Comparison of ENCODE assay signal across 10 cellular contexts in genomic region chrX:153688534-153688899, GRCh38. TPM values are rescaled to one million over a fixed set of nuclear protein-coding genes. Genes with fewer than 3 reads are reported as not detected.
A peak's percentile ranks its signal among the peaks of the same experiment; 100 is the strongest.
DNase-seq lines count a peak whose midpoint lies in the region; ATAC-seq, FAIRE-seq and TF ChIP-seq lines count a peak whose summit lies in the region.
"Had no signal": no experiment of that assay in that cellular context is flagged by ENCODE, and none has a peak within 500 bp of the region (broad histone marks: within the 10 kb centered on the region; RNA-seq: fewer than 3 reads in every experiment).

No MANE protein-coding gene starts in this region.

- H3K9me3 ChIP-seq in K562 (replicated peaks; ENCODE audit: control insufficient read depth, insufficient read depth, low read depth, low read length) (peaks cover 1% of the 10 kb centered on the region; the same call in 1 of the 2 replicates), neuronal stem cell (replicated peaks in 1 of 2; ENCODE audit: control insufficient read depth in 2 of 2, insufficient read depth in 1 of 2, low read depth in 1 of 2, low read length in 2 of 2) (peaks cover 0 to 2% of the 10 kb centered on the region in 2 donors)

- BruUV-seq in K562 (replicated peaks; lab: Mats Ljungman, UMichigan) = no TSS peak

- no peak for TF ChIP-seq POLR2A in K562 (conservative IDR thresholded peaks at IDR 0.05)

- intact Hi-C loops in K562 (cut with micrococcal nuclease) = no loop called here

- 0% methylated on average over 1 of the region's 52 CpGs for WGBS in K562 (ENCODE audit: insufficient coverage, low coverage, missing lambda C conversion rate)
- WGBS in neuronal stem cell (ENCODE audit: extremely low coverage in 2 of 2, insufficient read length in 2 of 2, insufficient replicate concordance in 1 of 2), 2 donors = no CpG with 5 or more reads among the region's 52 CpGs

- H3K27me3 ChIP-seq in K562 (ENCODE audit: control insufficient read depth in 2 of 2, insufficient read depth in 2 of 2, low read length in 2 of 2) (no peaks in the 10 kb centered on the region), neuronal stem cell (ENCODE audit: control insufficient read depth in 3 of 3, insufficient read depth in 3 of 3, low read depth in 1 of 3, low read length in 3 of 3) (no peaks in the 10 kb centered on the region)

- no peak overlapping the region for H4K8ac ChIP-seq in neuronal stem cell (ENCODE audit: low read depth, low read length)

- H3K36me3 ChIP-seq in K562 (ENCODE audit: control insufficient read depth, insufficient read depth, low read length) (peaks cover 37% of the 10 kb centered on the region; the same call in 1 of the 3 replicates), neuronal stem cell (replicated peaks in 1 of 2; ENCODE audit: control insufficient read depth in 2 of 2, insufficient read depth in 2 of 2, low read length in 2 of 2) (peaks cover 10 to 37% of the 10 kb centered on the region in 2 donors)

- peaks cover 16% of the 10 kb centered on the region for H3K79me1 ChIP-seq in neuronal stem cell (ENCODE audit: low read depth, low read length)

- no peak overlapping the region for H2BK12ac ChIP-seq in neuronal stem cell (ENCODE audit: low read length)

- FAIRE-seq in K562 (lab: Jason Lieb, UNC) = no peak

- H2AFZ ChIP-seq in K562 (ENCODE audit: low read depth, low read length) = no peak overlapping the region
- H2AFZ ChIP-seq in neuronal stem cell (ENCODE audit: low read length) = no peak overlapping the region

- no peak overlapping the region for H3K14ac ChIP-seq in neuronal stem cell (ENCODE audit: low read length)

- H2BK15ac ChIP-seq in neuronal stem cell (ENCODE audit: low read length) = no peak overlapping the region

- DNase-seq in K562 (ENCODE audit: extremely low read depth in 1 of 4, low spot score in 3 of 4) = peak in 1 of 4 experiments; percentile 19
- no peak for DNase-seq in neuronal stem cell (ENCODE audit: low spot score)
- DNase-seq in activated naive CD4-positive, alpha-beta T cell (lab: John Stamatoyannopoulos, UW) = no peak
- no peak for DNase-seq in DMS153 treated with DMSO at 0.1 percent for 48 hours (lab: John Stamatoyannopoulos, UW; ENCODE audit: unreplicated experiment)
- DNase-seq: activated gamma-delta T cell; NCI-H345; stimulated activated CD4-positive, alpha-beta T cell treated with anti-CD3 and anti-CD28 coated beads, Interleukin-1b, Interleukin-23, amount 100 ng/mL, for 48 hours; T-helper 9 cell had no signal

- no peak overlapping the region for H4K91ac ChIP-seq in neuronal stem cell (ENCODE audit: low read depth, low read length, poor library complexity)

- H3K4me3 ChIP-seq in K562 = peak overlapping the region; percentile 51
- H3K4me3 ChIP-seq in neuronal stem cell (ENCODE audit: low read length in 2 of 2) = peak overlapping the region; percentile 62 to 96

- peaks cover 37% of the 10 kb centered on the region for H3K79me2 ChIP-seq in K562 (ENCODE audit: control insufficient read depth, insufficient read depth, low read length)

- TF ChIP-seq CTCF in C4-2B (conservative IDR thresholded peaks at IDR 0.05) (no peak), K562 (IDR thresholded peaks at IDR 0.05 in 2 of 3, conservative IDR thresholded peaks at IDR 0.05 in 1 of 3; ENCODE audit: insufficient read depth in 2 of 3, low read depth in 1 of 3, low read length in 3 of 3) (no peak)

- in situ Hi-C loops in K562 (cut with MboI) = no loop called here

- peaks cover 13% of the 10 kb centered on the region for H4K20me1 ChIP-seq in K562 (replicated peaks; ENCODE audit: control insufficient read depth, insufficient read depth, low read length)

- H3K4ac ChIP-seq in neuronal stem cell (ENCODE audit: low read length) = no peak overlapping the region

- H3K4me2 ChIP-seq in K562 (ENCODE audit: insufficient read depth, low read length) (peak overlapping the region; percentile 32; the same call in 1 of the 2 replicates), neuronal stem cell (ENCODE audit: insufficient read depth, low read length, poor library complexity, severe bottlenecking) (peak overlapping the region; percentile 25)

- H2AK5ac ChIP-seq in neuronal stem cell (ENCODE audit: low read depth, low read length) = no peak overlapping the region

- no peak overlapping the region for H2BK120ac ChIP-seq in neuronal stem cell (ENCODE audit: low read depth, low read length)

- peak overlapping the region; percentile 78 for H3K27ac ChIP-seq in C4-2B
- peak overlapping the region; percentile 66 for H3K27ac ChIP-seq in K562 (ENCODE audit: extremely low read depth, low read depth, low read length)
- H3K27ac ChIP-seq in neuronal stem cell (replicated peaks; ENCODE audit: low read length) = no peak overlapping the region

- H3K23ac ChIP-seq in neuronal stem cell (ENCODE audit: low read depth, low read length, poor library complexity) = no peak overlapping the region

- CTCF ChIA-PET in K562 (lab: Yijun Ruan, JAX; ENCODE audit: low intra/inter-chr PET ratio) = no interaction called here

- TF ChIP-seq EP300 in K562 (IDR thresholded peaks at IDR 0.05; ENCODE audit: low read length) = no peak

- no peak overlapping the region for H2BK5ac ChIP-seq in neuronal stem cell (ENCODE audit: low read length)

- peak overlapping the region; percentile 57 for H3K18ac ChIP-seq in neuronal stem cell (ENCODE audit: low read length)

- no peak for ATAC-seq in K562
- no peak for ATAC-seq in HG03442 (IDR thresholded peaks at IDR 0.05; ENCODE audit: unreplicated experiment)

- peaks cover 16 to 74% of the 10 kb centered on the region in 2 experiments; a peak in 4 of 5 replicates for H3K4me1 ChIP-seq in K562 (replicated peaks in 1 of 2; ENCODE audit: control insufficient read depth in 2 of 2, insufficient read depth in 2 of 2, low read length in 2 of 2)
- H3K4me1 ChIP-seq in neuronal stem cell (ENCODE audit: control insufficient read depth in 2 of 2, insufficient read depth in 1 of 2, low read depth in 1 of 2, low read length in 2 of 2) = peaks cover 16 to 23% of the 10 kb centered on the region in 2 donors

- TF ChIP-seq RAD21 in K562 (CRISPR knock-in tag; conservative IDR thresholded peaks at IDR 0.05 in 1 of 2, IDR thresholded peaks at IDR 0.05 in 1 of 2) = no peak

- peaks cover 4% of the 10 kb centered on the region for H3K9me1 ChIP-seq in K562 (ENCODE audit: control insufficient read depth, insufficient read depth, low read length)

- H3K9ac ChIP-seq in K562 (ENCODE audit: insufficient read depth in 1 of 2, low read depth in 2 of 2, low read length in 2 of 2) (peak overlapping the region; percentile 72 to 98; a peak in 3 of 4 replicates), neuronal stem cell (ENCODE audit: low read depth, low read length, poor library complexity) (peak overlapping the region; percentile 88)

- POLR2A ChIA-PET in K562 (lab: Yijun Ruan, JAX) = no interaction called here

RNA-seq across cellular contexts. Expression of gene SLC6A8, which starts 0.8 kb away (rescaled TPM):
- total RNA-seq in K562 (2011; cell fraction: chromatin; rRNA removed; ENCODE audit: low replicate concordance) = 456 and 1,096 TPM in 2 replicates
- total RNA-seq in K562 (2011; cell fraction: nucleolus; rRNA removed) = 646 and 663 TPM in 2 replicates
- total RNA-seq in K562 (2011; cell fraction: nucleoplasm; rRNA removed) = 500 and 510 TPM in 2 replicates
- total RNA-seq in K562 (2014; rRNA removed) = 29.6 and 45.6 TPM in 2 replicates
- 24.7 and 34.3 TPM in 2 replicates for total RNA-seq in K562 (2014; rRNA removed; fragmentation: Illumina TruSeq; extraction: Trizol)
- 30.3 and 31.0 TPM in 2 replicates for total RNA-seq in K562 (2015; rRNA removed; fragmentation: Illumina TruSeq; extraction: Trizol)
- total RNA-seq in K562 (2021) = 122 and 144 TPM in 2 replicates
- 139 and 294 TPM in 2 replicates for polyA plus RNA-seq in K562 (2011; rRNA removed)
- 237 and 320 TPM in 2 replicates for polyA plus RNA-seq in K562 (2011; cell fraction: cytosol; rRNA removed)
- polyA plus RNA-seq in K562 (2011; cell fraction: nucleus; rRNA removed) = 1,046 and 1,667 TPM in 2 replicates
- polyA plus RNA-seq in K562 (2012) = 94.9 and 162 TPM in 2 replicates
- polyA plus RNA-seq in K562 (2014; fragmentation: Illumina TruSeq; extraction: Trizol) = 73.5 and 87.0 TPM in 2 replicates
- polyA plus RNA-seq in K562 (2014; fragmentation: Nextera tagmentation; extraction: Ambion mirVana) = 1 to 10 TPM in 1 of 2 experiments, under 1 TPM in 1; 0.68 to 1.7 TPM
- polyA plus RNA-seq in K562 (2014; rRNA removed) = 76.7 and 77.6 TPM in 2 replicates
- polyA minus RNA-seq in K562 (2011; rRNA and poly(A)+ RNA removed) = 85.5 and 108 TPM in 2 replicates
- polyA minus RNA-seq in K562 (2011; cell fraction: cytosol; rRNA and poly(A)+ RNA removed) = 134 and 269 TPM in 2 replicates
- 124 and 281 TPM in 2 replicates for polyA minus RNA-seq in K562 (2011; cell fraction: nucleus; rRNA and poly(A)+ RNA removed)
- polyA plus RNA-seq in neuronal stem cell (2013, experiment 1 of 2) = 122 TPM
- polyA plus RNA-seq in neuronal stem cell (2013, experiment 2 of 2) = 123 TPM

RNA-seq across cellular contexts. Expression of gene PNCK, which starts 14.9 kb away (rescaled TPM):
- 17.5 and 43.4 TPM in 2 replicates for total RNA-seq in K562 (2011; cell fraction: chromatin; rRNA removed; ENCODE audit: low replicate concordance)
- 37.0 TPM in 2 replicates for total RNA-seq in K562 (2011; cell fraction: nucleolus; rRNA removed)
- total RNA-seq in K562 (2011; cell fraction: nucleoplasm; rRNA removed) = 18.2 and 26.2 TPM in 2 replicates
- total RNA-seq in K562 (2014; rRNA removed) = 1.3 and 1.4 TPM in 2 replicates
- total RNA-seq in K562 (2014; rRNA removed; fragmentation: Illumina TruSeq; extraction: Trizol) = 0.25 and 0.48 TPM in 2 replicates
- total RNA-seq in K562 (2015; rRNA removed; fragmentation: Illumina TruSeq; extraction: Trizol) = 0.51 and 0.79 TPM in 2 replicates
- 1.9 and 2.2 TPM in 2 replicates for total RNA-seq in K562 (2021)
- polyA plus RNA-seq in K562 (2011; rRNA removed) = 7.5 and 23.6 TPM in 2 replicates
- 10.0 and 17.5 TPM in 2 replicates for polyA plus RNA-seq in K562 (2011; cell fraction: cytosol; rRNA removed)
- polyA plus RNA-seq in K562 (2011; cell fraction: nucleus; rRNA removed) = 100 and 212 TPM in 2 replicates
- 6.0 and 17.0 TPM in 2 replicates for polyA plus RNA-seq in K562 (2012)
- polyA plus RNA-seq in K562 (2014; fragmentation: Illumina TruSeq; extraction: Trizol) = 1.0 and 1.2 TPM in 2 replicates
- polyA plus RNA-seq in K562 (2014; fragmentation: Nextera tagmentation; extraction: Ambion mirVana) = under 1 TPM in 1 of 2 experiments, not detected in 1; 0.13 TPM
- polyA plus RNA-seq in K562 (2014; rRNA removed) = 1.7 and 2.5 TPM in 2 replicates
- polyA minus RNA-seq in K562 (2011; rRNA and poly(A)+ RNA removed) = 3.5 and 6.7 TPM in 2 replicates
- 2.9 and 11.2 TPM in 2 replicates for polyA minus RNA-seq in K562 (2011; cell fraction: cytosol; rRNA and poly(A)+ RNA removed)
- 20.6 and 48.3 TPM in 2 replicates for polyA minus RNA-seq in K562 (2011; cell fraction: nucleus; rRNA and poly(A)+ RNA removed)
- polyA plus RNA-seq in neuronal stem cell (2013, experiment 1 of 2) = 20.3 TPM
- 20.9 TPM for polyA plus RNA-seq in neuronal stem cell (2013, experiment 2 of 2)

RNA-seq across cellular contexts. Expression of gene BCAP31, which starts 35.7 kb away (rescaled TPM):
- 194 and 313 TPM in 2 replicates for total RNA-seq in K562 (2011; cell fraction: chromatin; rRNA removed; ENCODE audit: low replicate concordance)
- total RNA-seq in K562 (2011; cell fraction: nucleolus; rRNA removed) = 389 and 398 TPM in 2 replicates
- total RNA-seq in K562 (2011; cell fraction: nucleoplasm; rRNA removed) = 299 and 322 TPM in 2 replicates
- total RNA-seq in K562 (2014; rRNA removed) = 156 and 184 TPM in 2 replicates
- total RNA-seq in K562 (2014; rRNA removed; fragmentation: Illumina TruSeq; extraction: Trizol) = 206 and 225 TPM in 2 replicates
- total RNA-seq in K562 (2015; rRNA removed; fragmentation: Illumina TruSeq; extraction: Trizol) = 170 and 173 TPM in 2 replicates
- 261 and 262 TPM in 2 replicates for total RNA-seq in K562 (2021)
- polyA plus RNA-seq in K562 (2011; rRNA removed) = 157 and 186 TPM in 2 replicates
- polyA plus RNA-seq in K562 (2011; cell fraction: cytosol; rRNA removed) = 164 and 227 TPM in 2 replicates
- polyA plus RNA-seq in K562 (2011; cell fraction: nucleus; rRNA removed) = 115 and 116 TPM in 2 replicates
- 235 and 441 TPM in 2 replicates for polyA plus RNA-seq in K562 (2012)
- polyA plus RNA-seq in K562 (2014; fragmentation: Illumina TruSeq; extraction: Trizol) = 188 and 219 TPM in 2 replicates
- polyA plus RNA-seq in K562 (2014; fragmentation: Nextera tagmentation; extraction: Ambion mirVana) = 100 to 1,000 TPM; 562 to 683 TPM
- polyA plus RNA-seq in K562 (2014; rRNA removed) = 175 and 176 TPM in 2 replicates
- 177 and 181 TPM in 2 replicates for polyA minus RNA-seq in K562 (2011; rRNA and poly(A)+ RNA removed)
- 74.4 and 86.4 TPM in 2 replicates for polyA minus RNA-seq in K562 (2011; cell fraction: cytosol; rRNA and poly(A)+ RNA removed)
- polyA minus RNA-seq in K562 (2011; cell fraction: nucleus; rRNA and poly(A)+ RNA removed) = 30.8 and 43.7 TPM in 2 replicates
- 53.3 TPM for polyA plus RNA-seq in neuronal stem cell (2013, experiment 1 of 2)
- polyA plus RNA-seq in neuronal stem cell (2013, experiment 2 of 2) = 53.2 TPM

RNA-seq across cellular contexts. Expression of gene ABCD1, which starts 36.1 kb away (rescaled TPM):
- 3.4 and 16.6 TPM in 2 replicates for total RNA-seq in K562 (2011; cell fraction: chromatin; rRNA removed; ENCODE audit: low replicate concordance)
- total RNA-seq in K562 (2011; cell fraction: nucleolus; rRNA removed) = 12.9 and 17.3 TPM in 2 replicates
- total RNA-seq in K562 (2011; cell fraction: nucleoplasm; rRNA removed) = 7.3 TPM in 2 replicates
- total RNA-seq in K562 (2014; rRNA removed) (3.9 and 6.0 TPM in 2 replicates), K562 (2014; rRNA removed; fragmentation: Illumina TruSeq; extraction: Trizol) (0.80 and 1.4 TPM in 2 replicates), K562 (2015; rRNA removed; fragmentation: Illumina TruSeq; extraction: Trizol) (2.8 and 3.1 TPM in 2 replicates), K562 (2021) (6.9 and 7.1 TPM in 2 replicates)
- polyA plus RNA-seq in K562 (2011; rRNA removed) (1.6 and 3.8 TPM in 2 replicates), K562 (2014; fragmentation: Illumina TruSeq; extraction: Trizol) (2.2 and 3.5 TPM in 2 replicates), K562 (2014; fragmentation: Nextera tagmentation; extraction: Ambion mirVana) (under 1 TPM; 0.07 to 0.18 TPM), K562 (2014; rRNA removed) (3.8 and 5.2 TPM in 2 replicates)
- 2.8 and 5.5 TPM in 2 replicates for polyA plus RNA-seq in K562 (2011; cell fraction: cytosol; rRNA removed)
- polyA plus RNA-seq in K562 (2011; cell fraction: nucleus; rRNA removed) = 8.7 and 16.4 TPM in 2 replicates
- polyA plus RNA-seq in K562 (2012) = 6.3 and 9.6 TPM in 2 replicates
- 1.8 and 2.6 TPM in 2 replicates for polyA minus RNA-seq in K562 (2011; rRNA and poly(A)+ RNA removed)
- 4.3 and 4.4 TPM in 2 replicates for polyA minus RNA-seq in K562 (2011; cell fraction: cytosol; rRNA and poly(A)+ RNA removed)
- 7.9 and 8.4 TPM in 2 replicates for polyA minus RNA-seq in K562 (2011; cell fraction: nucleus; rRNA and poly(A)+ RNA removed)
- polyA plus RNA-seq in neuronal stem cell (2013, experiment 1 of 2) = 4.4 TPM
- 4.2 TPM for polyA plus RNA-seq in neuronal stem cell (2013, experiment 2 of 2)

RNA-seq across cellular contexts. Expression of gene DUSP9, which starts 41.5 kb away (rescaled TPM):
- total RNA-seq in K562 (2011; cell fraction: chromatin; rRNA removed; ENCODE audit: low replicate concordance) = 2.3 and 6.4 TPM in 2 replicates
- total RNA-seq in K562 (2011; cell fraction: nucleolus; rRNA removed) = 6.8 and 7.3 TPM in 2 replicates
- 3.4 and 3.9 TPM in 2 replicates for total RNA-seq in K562 (2011; cell fraction: nucleoplasm; rRNA removed)
- 10.6 and 17.8 TPM in 2 replicates for total RNA-seq in K562 (2014; rRNA removed)
- 2.5 and 3.2 TPM in 2 replicates for total RNA-seq in K562 (2014; rRNA removed; fragmentation: Illumina TruSeq; extraction: Trizol)
- total RNA-seq in K562 (2015; rRNA removed; fragmentation: Illumina TruSeq; extraction: Trizol) = 4.6 and 5.2 TPM in 2 replicates
- 13.0 and 14.1 TPM in 2 replicates for total RNA-seq in K562 (2021)
- 8.8 and 20.5 TPM in 2 replicates for polyA plus RNA-seq in K562 (2011; rRNA removed)
- 22.4 and 26.1 TPM in 2 replicates for polyA plus RNA-seq in K562 (2011; cell fraction: cytosol; rRNA removed)
- 11.9 and 18.7 TPM in 2 replicates for polyA plus RNA-seq in K562 (2011; cell fraction: nucleus; rRNA removed)
- 7.4 and 10.8 TPM in 2 replicates for polyA plus RNA-seq in K562 (2012)
- polyA plus RNA-seq in K562 (2014; fragmentation: Illumina TruSeq; extraction: Trizol) = 5.5 and 7.1 TPM in 2 replicates
- polyA plus RNA-seq in K562 (2014; fragmentation: Nextera tagmentation; extraction: Ambion mirVana) = under 1 TPM; 0.11 to 0.31 TPM
- polyA plus RNA-seq in K562 (2014; rRNA removed) = 8.4 and 9.2 TPM in 2 replicates
- 5.2 and 5.5 TPM in 2 replicates for polyA minus RNA-seq in K562 (2011; rRNA and poly(A)+ RNA removed)
- polyA minus RNA-seq in K562 (2011; cell fraction: cytosol; rRNA and poly(A)+ RNA removed) = 7.3 and 20.2 TPM in 2 replicates
- 2.7 and 6.7 TPM in 2 replicates for polyA minus RNA-seq in K562 (2011; cell fraction: nucleus; rRNA and poly(A)+ RNA removed)
- polyA plus RNA-seq in neuronal stem cell (2013, experiment 1 of 2) = 1.5 TPM
- polyA plus RNA-seq in neuronal stem cell (2013, experiment 2 of 2) = 1.4 TPM
